Comparison of ENCODE assay signal across 11 cellular contexts in the genomic region with DNA sequence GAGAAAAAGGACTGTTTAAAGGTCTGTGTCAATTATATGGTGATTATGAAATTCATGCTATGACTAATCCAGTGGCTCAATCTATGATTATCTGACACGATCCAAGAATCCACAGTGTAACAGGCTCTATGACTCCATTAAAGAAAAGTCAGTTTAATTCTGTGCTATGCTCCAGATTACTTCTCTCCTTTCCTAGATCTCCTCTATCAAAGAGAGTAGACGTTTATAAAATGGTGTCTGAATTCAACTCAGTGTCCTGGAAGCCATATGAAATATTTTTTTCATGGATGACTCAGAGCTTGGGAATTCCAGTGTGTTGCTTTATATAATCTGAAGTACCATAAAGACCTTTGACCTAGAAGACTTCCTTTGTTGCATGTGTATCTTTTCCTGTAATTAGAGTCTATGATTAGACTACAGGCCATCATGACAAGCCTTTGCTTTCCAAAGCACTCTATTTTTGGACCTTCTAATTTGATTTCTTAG. TPM values are rescaled to one million over a fixed set of nuclear protein-coding genes. Genes with fewer than 3 reads are reported as not detected.
A peak's percentile ranks its signal among the peaks of the same experiment; 100 is the strongest.
DNase-seq lines count a peak whose midpoint lies in the region; ATAC-seq and TF ChIP-seq lines count a peak whose summit lies in the region.
"Had no signal": no experiment of that assay in that cellular context is flagged by ENCODE, and none has a peak within 500 bp of the region (broad histone marks: within the 10 kb centered on the region; RNA-seq: fewer than 3 reads in every experiment).

No MANE protein-coding gene starts in this region.

- ATAC-seq in aorta (ENCODE audit: low FRiP score), result peak; percentile 83
- no peak for ATAC-seq in HG03439 (IDR thresholded peaks at IDR 0.05; ENCODE audit: unreplicated experiment)

- peak overlapping the region; percentile 14 for H3K4me3 Mint-ChIP-seq in MCF 10A (ENCODE audit: unreplicated experiment)
- H3K4me3 Mint-ChIP-seq: CD4-positive, CD25-positive, alpha-beta regulatory T cell; IgD-negative memory B cell had no signal

- H3K27ac ChIP-seq in breast epithelium, result peak overlapping the region in 1 of 2 donors; percentile 54
- H3K27ac ChIP-seq in aorta (ENCODE audit: low read depth in 1 of 2, low read length in 2 of 2), result no peak overlapping the region
- H3K27ac ChIP-seq: WERI-Rb-1 had no signal

- H3K36me3 ChIP-seq in breast epithelium (no peaks in the 10 kb centered on the region), aorta (ENCODE audit: control insufficient read depth in 1 of 2, insufficient read depth in 2 of 2, low read length in 1 of 2) (no peaks in the 10 kb centered on the region)
- H3K36me3 ChIP-seq: WERI-Rb-1 had no signal

- 42 to 48% methylated on average over 2 of the region's 2 CpGs for WGBS in aorta, 2 donors

- H3K4me1 Mint-ChIP-seq in MCF 10A (ENCODE audit: insufficient read depth, unreplicated experiment), result peaks cover 32% of the 10 kb centered on the region
- H3K4me1 Mint-ChIP-seq: CD4-positive, CD25-positive, alpha-beta regulatory T cell had no signal

- H3K9me3 ChIP-seq in breast epithelium (no peaks in the 10 kb centered on the region), aorta (ENCODE audit: control insufficient read depth, low read length) (no peaks in the 10 kb centered on the region)

- DNase-seq in MCF 10A (ENCODE audit: unreplicated experiment), result peak; percentile 87
- no peak for DNase-seq in breast epithelium (ENCODE audit: low spot score in 2 of 2)
- DNase-seq in amniotic epithelial cell (ENCODE audit: low read depth), result peak; percentile 86
- DNase-seq in kidney glomerular epithelial cell (lab: John Stamatoyannopoulos, UW), result peak; percentile 13
- no peak for DNase-seq in aorta
- DNase-seq in HuH-7.5 (ENCODE audit: low spot score), result no peak
- no peak for DNase-seq in iPS-NIHi7 (ENCODE audit: extremely low spot score)

- peak overlapping the region; percentile 66 for H3K27ac Mint-ChIP-seq in MCF 10A (ENCODE audit: low read depth, unreplicated experiment)
- H3K27ac Mint-ChIP-seq: CD4-positive, CD25-positive, alpha-beta regulatory T cell; IgD-negative memory B cell had no signal

- CTCF ChIA-PET in MCF 10A (lab: Yijun Ruan, JAX), result interaction anchor here (0.7 kb wide), 3 partner anchors 14 to 27 kb away, joined by 3 to 7 read pairs (median 3); no protein-coding TSS in a partner anchor

- H3K4me1 ChIP-seq in breast epithelium, result no peaks in the 10 kb centered on the region
- H3K4me1 ChIP-seq in aorta (ENCODE audit: control insufficient read depth in 1 of 2, insufficient read depth in 2 of 2, low read length in 2 of 2), result no peaks in the 10 kb centered on the region

- intact Hi-C loops in MCF 10A (cut with micrococcal nuclease) (loop anchor here (2.0 kb wide), 1 partner anchor 27 kb away; the partner anchor contains the start of gene NF1), breast epithelium (cut with DNase I; ENCODE audit: low total_unique reads) (no loop called here), aorta (cut with DNase I) (loop anchor here in 1 of 2 donors (2.0 kb wide), 1 partner anchor 49 kb away; no protein-coding TSS in a partner anchor)

- POLR2A ChIA-PET in MCF 10A (lab: Yijun Ruan, JAX), result interaction anchor here (0.6 to 4.0 kb wide), 8 partner anchors 10 to 82 kb away, joined by 3 to 41 read pairs (median 4); partner anchors contain the start of gene NF1

- H3K27me3 ChIP-seq in breast epithelium, result no peaks in the 10 kb centered on the region
- H3K27me3 ChIP-seq in aorta (ENCODE audit: control insufficient read depth in 1 of 2, insufficient read depth in 2 of 2, low read length in 1 of 2), result no peaks in the 10 kb centered on the region

- peaks cover 6% of the 10 kb centered on the region for H3K36me3 Mint-ChIP-seq in MCF 10A (ENCODE audit: insufficient read depth, unreplicated experiment)
- H3K36me3 Mint-ChIP-seq: CD4-positive, CD25-positive, alpha-beta regulatory T cell; IgD-negative memory B cell had no signal

- no peak for TF ChIP-seq CTCF in MCF 10A (IDR thresholded peaks at IDR 0.05; ENCODE audit: unreplicated experiment)
- TF ChIP-seq CTCF in breast epithelium (IDR thresholded peaks at IDR 0.05), result no peak

- TF ChIP-seq POLR2A in breast epithelium (IDR thresholded peaks at IDR 0.05), result no peak

- H3K27me3 Mint-ChIP-seq in MCF 10A (ENCODE audit: insufficient read depth, unreplicated experiment), result no peaks in the 10 kb centered on the region
- H3K27me3 Mint-ChIP-seq: IgD-negative memory B cell had no signal

- no peaks in the 10 kb centered on the region for H3K9me3 Mint-ChIP-seq in MCF 10A (ENCODE audit: unreplicated experiment)
- H3K9me3 Mint-ChIP-seq: CD4-positive, CD25-positive, alpha-beta regulatory T cell had no signal

- no TSS peak for BruUV-seq in MCF 10A (replicated peaks; lab: Mats Ljungman, UMichigan)

- H3K4me3 ChIP-seq in breast epithelium (no peak overlapping the region), aorta (ENCODE audit: low read length in 2 of 2) (no peak overlapping the region)

RNA-seq across cellular contexts. Expression of gene NF1, which starts 27.0 kb away (rescaled TPM):
- total RNA-seq in MCF 10A (2022), result 58.5 and 60.2 TPM in 2 replicates
- 100 to 1,000 TPM in 1 of 3 donors, 10 to 100 TPM in 2; 61.6 to 129 (median 97.7) TPM for total RNA-seq in breast epithelium
- total RNA-seq in aorta, result 10 to 100 TPM; 74.5 to 93.9 TPM
- 10 to 100 TPM in 1 of 2 donors, 1 to 10 TPM in 1; 4.1 to 15.5 TPM for polyA plus RNA-seq in aorta

Comparison
In these comparisons a context has a peak if more than half of its experiments do, and no peak if none do; other contexts are left out.
1. DNase-seq: peak in MCF 10A (single experiment), amniotic epithelial cell (single experiment) and kidney glomerular epithelial cell (single experiment); none in breast epithelium (0 of 2), aorta (0 of 2), HuH-7.5 (single experiment) and iPS-NIHi7 (single experiment).